ENCODE assay signal across 1 cellular context in genomic region chr6:131574133-131574532, GRCh38.
TF ChIP-seq lines count a peak whose summit lies in the region.

No MANE protein-coding gene starts in this region.

TF ChIP-seq in HepG2, 621 proteins besides CTCF, POLR2A, EP300 and RAD21 (continued from another document):
- TF ChIP-seq, protein P1, sequence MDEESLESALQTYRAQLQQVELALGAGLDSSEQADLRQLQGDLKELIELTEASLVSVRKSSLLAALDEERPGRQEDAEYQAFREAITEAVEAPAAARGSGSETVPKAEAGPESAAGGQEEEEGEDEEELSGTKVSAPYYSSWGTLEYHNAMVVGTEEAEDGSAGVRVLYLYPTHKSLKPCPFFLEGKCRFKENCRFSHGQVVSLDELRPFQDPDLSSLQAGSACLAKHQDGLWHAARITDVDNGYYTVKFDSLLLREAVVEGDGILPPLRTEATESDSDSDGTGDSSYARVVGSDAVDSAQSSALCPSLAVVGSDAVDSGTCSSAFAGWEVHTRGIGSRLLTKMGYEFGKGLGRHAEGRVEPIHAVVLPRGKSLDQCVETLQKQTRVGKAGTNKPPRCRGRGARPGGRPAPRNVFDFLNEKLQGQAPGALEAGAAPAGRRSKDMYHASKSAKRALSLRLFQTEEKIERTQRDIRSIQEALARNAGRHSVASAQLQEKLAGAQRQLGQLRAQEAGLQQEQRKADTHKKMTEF (CRISPR knock-in tag; IDR thresholded peaks at IDR 0.05): peak; percentile 64; the same call in 1 of the 2 replicates
- TF ChIP-seq, protein P2, sequence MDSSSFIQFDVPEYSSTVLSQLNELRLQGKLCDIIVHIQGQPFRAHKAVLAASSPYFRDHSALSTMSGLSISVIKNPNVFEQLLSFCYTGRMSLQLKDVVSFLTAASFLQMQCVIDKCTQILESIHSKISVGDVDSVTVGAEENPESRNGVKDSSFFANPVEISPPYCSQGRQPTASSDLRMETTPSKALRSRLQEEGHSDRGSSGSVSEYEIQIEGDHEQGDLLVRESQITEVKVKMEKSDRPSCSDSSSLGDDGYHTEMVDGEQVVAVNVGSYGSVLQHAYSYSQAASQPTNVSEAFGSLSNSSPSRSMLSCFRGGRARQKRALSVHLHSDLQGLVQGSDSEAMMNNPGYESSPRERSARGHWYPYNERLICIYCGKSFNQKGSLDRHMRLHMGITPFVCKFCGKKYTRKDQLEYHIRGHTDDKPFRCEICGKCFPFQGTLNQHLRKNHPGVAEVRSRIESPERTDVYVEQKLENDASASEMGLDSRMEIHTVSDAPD (CRISPR knock-in tag; IDR thresholded peaks at IDR 0.05): 0 out of 2 replicates have a peak, but pooled peaks have one; percentile 30
- TF ChIP-seq ISX (CRISPR knock-in tag; conservative IDR thresholded peaks at IDR 0.05) (no peak), SOX13 (IDR thresholded peaks at IDR 0.05) (no peak), SOX13 (CRISPR knock-in tag; conservative IDR thresholded peaks at IDR 0.05 in 1 of 2, IDR thresholded peaks at IDR 0.05 in 1 of 2) (peak in 1 of 2 experiments; percentile 68; a peak in 2 of 4 replicates), POLR2G (IDR thresholded peaks at IDR 0.05; ENCODE audit: low read depth, low read length) (peak; percentile 35; the same call in 1 of the 2 replicates), TFAP4 (IDR thresholded peaks at IDR 0.05; ENCODE audit: borderline replicate concordance, low read depth) (0 out of 2 replicates have a peak, but pooled peaks have one; percentile 32), ZNF101 (CRISPR knock-in tag; IDR thresholded peaks at IDR 0.05; ENCODE audit: borderline replicate concordance, low read depth) (no peak), MED1 (CRISPR knock-in tag; IDR thresholded peaks at IDR 0.05) (peak; percentile 91), ZNF792 (CRISPR knock-in tag; IDR thresholded peaks at IDR 0.05) (peak; percentile 62; the same call in 1 of the 2 replicates), ZNF33A (CRISPR knock-in tag; IDR thresholded peaks at IDR 0.05; ENCODE audit: borderline replicate concordance) (no peak), KMT2A (CRISPR knock-in tag; IDR thresholded peaks at IDR 0.05) (no peak), MXI1 (IDR thresholded peaks at IDR 0.05; ENCODE audit: borderline replicate concordance, low read depth, low read length) (no peak), MIXL1 (CRISPR knock-in tag; IDR thresholded peaks at IDR 0.05) (peak; percentile 84), STAT6 (CRISPR knock-in tag; IDR thresholded peaks at IDR 0.05; ENCODE audit: borderline replicate concordance) (0 out of 2 replicates have a peak, but pooled peaks have one; percentile 72), ZNF331 (CRISPR knock-in tag; IDR thresholded peaks at IDR 0.05) (peak; percentile 54; the same call in 1 of the 2 replicates), DPF2 (CRISPR knock-in tag; IDR thresholded peaks at IDR 0.05; ENCODE audit: borderline replicate concordance, low read depth) (peak; percentile 76; the same call in 1 of the 2 replicates), ZFY (CRISPR knock-in tag; IDR thresholded peaks at IDR 0.05) (peak; percentile 44), KAT7 (CRISPR knock-in tag; IDR thresholded peaks at IDR 0.05; ENCODE audit: borderline replicate concordance) (0 out of 2 replicates have a peak, but pooled peaks have one; percentile 28), RBM22 (optimal IDR thresholded peaks at IDR 0.05; ENCODE audit: low read length) (no peak), HNF4G (IDR thresholded peaks at IDR 0.05; ENCODE audit: borderline replicate concordance, low read depth, low read length) (peak; percentile 91), HNF4G (CRISPR knock-in tag; IDR thresholded peaks at IDR 0.05; ENCODE audit: borderline replicate concordance, low read depth) (peak; percentile 72; the same call in 1 of the 2 replicates), KDM6A (CRISPR knock-in tag; IDR thresholded peaks at IDR 0.05; ENCODE audit: low read depth) (peak; percentile 90), TEAD3 (CRISPR knock-in tag; optimal IDR thresholded peaks at IDR 0.05; ENCODE audit: borderline replicate concordance) (peak; percentile 73), ERF (CRISPR knock-in tag; IDR thresholded peaks at IDR 0.05) (0 out of 2 replicates have a peak, but pooled peaks have one; percentile 57), MEF2D (CRISPR knock-in tag; IDR thresholded peaks at IDR 0.05) (peak; percentile 75; the same call in 1 of the 2 replicates), HOXA3 (CRISPR knock-in tag; IDR thresholded peaks at IDR 0.05) (peak; percentile 51; the same call in 1 of the 2 replicates), ZFP36 (IDR thresholded peaks at IDR 0.05; ENCODE audit: borderline replicate concordance, low read depth, low read length, partially characterized antibody) (no peak), SOX6 (IDR thresholded peaks at IDR 0.05) (no peak), SOX6 (CRISPR knock-in tag; IDR thresholded peaks at IDR 0.05) (peak; percentile 76), ZEB1 (IDR thresholded peaks at IDR 0.05; ENCODE audit: insufficient replicate concordance, low read depth) (peak; percentile 50), ZNF317 (CRISPR knock-in tag; IDR thresholded peaks at IDR 0.05) (no peak), BRF2 (CRISPR knock-in tag; IDR thresholded peaks at IDR 0.05) (peak; percentile 45; the same call in 1 of the 2 replicates), BCL6 (CRISPR knock-in tag; IDR thresholded peaks at IDR 0.05) (peak; percentile 79), ZNF629 (CRISPR knock-in tag; conservative IDR thresholded peaks at IDR 0.05) (0 out of 2 replicates have a peak, but pooled peaks have one; percentile 36), KAT8 (CRISPR knock-in tag; IDR thresholded peaks at IDR 0.05) (0 out of 2 replicates have a peak, but pooled peaks have one; percentile 19), FOXA1 (IDR thresholded peaks at IDR 0.05) (no peak), FOXA1 (CRISPR knock-in tag; IDR thresholded peaks at IDR 0.05) (peak; percentile 81)
- TF ChIP-seq, protein P3, sequence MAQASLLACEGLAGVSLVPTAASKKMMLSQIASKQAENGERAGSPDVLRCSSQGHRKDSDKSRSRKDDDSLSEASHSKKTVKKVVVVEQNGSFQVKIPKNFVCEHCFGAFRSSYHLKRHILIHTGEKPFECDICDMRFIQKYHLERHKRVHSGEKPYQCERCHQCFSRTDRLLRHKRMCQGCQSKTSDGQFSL (CRISPR knock-in tag; IDR thresholded peaks at IDR 0.05): no peak
- TF ChIP-seq, protein P4, sequence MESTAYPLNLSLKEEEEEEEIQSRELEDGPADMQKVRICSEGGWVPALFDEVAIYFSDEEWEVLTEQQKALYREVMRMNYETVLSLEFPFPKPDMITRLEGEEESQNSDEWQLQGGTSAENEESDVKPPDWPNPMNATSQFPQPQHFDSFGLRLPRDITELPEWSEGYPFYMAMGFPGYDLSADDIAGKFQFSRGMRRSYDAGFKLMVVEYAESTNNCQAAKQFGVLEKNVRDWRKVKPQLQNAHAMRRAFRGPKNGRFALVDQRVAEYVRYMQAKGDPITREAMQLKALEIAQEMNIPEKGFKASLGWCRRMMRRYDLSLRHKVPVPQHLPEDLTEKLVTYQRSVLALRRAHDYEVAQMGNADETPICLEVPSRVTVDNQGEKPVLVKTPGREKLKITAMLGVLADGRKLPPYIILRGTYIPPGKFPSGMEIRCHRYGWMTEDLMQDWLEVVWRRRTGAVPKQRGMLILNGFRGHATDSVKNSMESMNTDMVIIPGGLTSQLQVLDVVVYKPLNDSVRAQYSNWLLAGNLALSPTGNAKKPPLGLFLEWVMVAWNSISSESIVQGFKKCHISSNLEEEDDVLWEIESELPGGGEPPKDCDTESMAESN (CRISPR knock-in tag; conservative IDR thresholded peaks at IDR 0.05): no peak
- TF ChIP-seq, protein P5, sequence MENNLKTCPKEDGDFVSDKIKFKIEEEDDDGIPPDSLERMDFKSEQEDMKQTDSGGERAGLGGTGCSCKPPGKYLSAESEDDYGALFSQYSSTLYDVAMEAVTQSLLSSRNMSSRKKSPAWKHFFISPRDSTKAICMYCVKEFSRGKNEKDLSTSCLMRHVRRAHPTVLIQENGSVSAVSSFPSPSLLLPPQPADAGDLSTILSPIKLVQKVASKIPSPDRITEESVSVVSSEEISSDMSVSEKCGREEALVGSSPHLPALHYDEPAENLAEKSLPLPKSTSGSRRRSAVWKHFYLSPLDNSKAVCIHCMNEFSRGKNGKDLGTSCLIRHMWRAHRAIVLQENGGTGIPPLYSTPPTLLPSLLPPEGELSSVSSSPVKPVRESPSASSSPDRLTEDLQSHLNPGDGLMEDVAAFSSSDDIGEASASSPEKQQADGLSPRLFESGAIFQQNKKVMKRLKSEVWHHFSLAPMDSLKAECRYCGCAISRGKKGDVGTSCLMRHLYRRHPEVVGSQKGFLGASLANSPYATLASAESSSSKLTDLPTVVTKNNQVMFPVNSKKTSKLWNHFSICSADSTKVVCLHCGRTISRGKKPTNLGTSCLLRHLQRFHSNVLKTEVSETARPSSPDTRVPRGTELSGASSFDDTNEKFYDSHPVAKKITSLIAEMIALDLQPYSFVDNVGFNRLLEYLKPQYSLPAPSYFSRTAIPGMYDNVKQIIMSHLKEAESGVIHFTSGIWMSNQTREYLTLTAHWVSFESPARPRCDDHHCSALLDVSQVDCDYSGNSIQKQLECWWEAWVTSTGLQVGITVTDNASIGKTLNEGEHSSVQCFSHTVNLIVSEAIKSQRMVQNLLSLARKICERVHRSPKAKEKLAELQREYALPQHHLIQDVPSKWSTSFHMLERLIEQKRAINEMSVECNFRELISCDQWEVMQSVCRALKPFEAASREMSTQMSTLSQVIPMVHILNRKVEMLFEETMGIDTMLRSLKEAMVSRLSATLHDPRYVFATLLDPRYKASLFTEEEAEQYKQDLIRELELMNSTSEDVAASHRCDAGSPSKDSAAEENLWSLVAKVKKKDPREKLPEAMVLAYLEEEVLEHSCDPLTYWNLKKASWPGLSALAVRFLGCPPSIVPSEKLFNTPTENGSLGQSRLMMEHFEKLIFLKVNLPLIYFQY (CRISPR knock-in tag; IDR thresholded peaks at IDR 0.05; ENCODE audit: borderline replicate concordance): peak; percentile 88; the same call in 1 of the 2 replicates
- TF ChIP-seq, protein P6, sequence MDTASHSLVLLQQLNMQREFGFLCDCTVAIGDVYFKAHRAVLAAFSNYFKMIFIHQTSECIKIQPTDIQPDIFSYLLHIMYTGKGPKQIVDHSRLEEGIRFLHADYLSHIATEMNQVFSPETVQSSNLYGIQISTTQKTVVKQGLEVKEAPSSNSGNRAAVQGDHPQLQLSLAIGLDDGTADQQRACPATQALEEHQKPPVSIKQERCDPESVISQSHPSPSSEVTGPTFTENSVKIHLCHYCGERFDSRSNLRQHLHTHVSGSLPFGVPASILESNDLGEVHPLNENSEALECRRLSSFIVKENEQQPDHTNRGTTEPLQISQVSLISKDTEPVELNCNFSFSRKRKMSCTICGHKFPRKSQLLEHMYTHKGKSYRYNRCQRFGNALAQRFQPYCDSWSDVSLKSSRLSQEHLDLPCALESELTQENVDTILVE (CRISPR knock-in tag; IDR thresholded peaks at IDR 0.05): 0 out of 2 replicates have a peak, but pooled peaks have one; percentile 56
- TF ChIP-seq, protein P7, sequence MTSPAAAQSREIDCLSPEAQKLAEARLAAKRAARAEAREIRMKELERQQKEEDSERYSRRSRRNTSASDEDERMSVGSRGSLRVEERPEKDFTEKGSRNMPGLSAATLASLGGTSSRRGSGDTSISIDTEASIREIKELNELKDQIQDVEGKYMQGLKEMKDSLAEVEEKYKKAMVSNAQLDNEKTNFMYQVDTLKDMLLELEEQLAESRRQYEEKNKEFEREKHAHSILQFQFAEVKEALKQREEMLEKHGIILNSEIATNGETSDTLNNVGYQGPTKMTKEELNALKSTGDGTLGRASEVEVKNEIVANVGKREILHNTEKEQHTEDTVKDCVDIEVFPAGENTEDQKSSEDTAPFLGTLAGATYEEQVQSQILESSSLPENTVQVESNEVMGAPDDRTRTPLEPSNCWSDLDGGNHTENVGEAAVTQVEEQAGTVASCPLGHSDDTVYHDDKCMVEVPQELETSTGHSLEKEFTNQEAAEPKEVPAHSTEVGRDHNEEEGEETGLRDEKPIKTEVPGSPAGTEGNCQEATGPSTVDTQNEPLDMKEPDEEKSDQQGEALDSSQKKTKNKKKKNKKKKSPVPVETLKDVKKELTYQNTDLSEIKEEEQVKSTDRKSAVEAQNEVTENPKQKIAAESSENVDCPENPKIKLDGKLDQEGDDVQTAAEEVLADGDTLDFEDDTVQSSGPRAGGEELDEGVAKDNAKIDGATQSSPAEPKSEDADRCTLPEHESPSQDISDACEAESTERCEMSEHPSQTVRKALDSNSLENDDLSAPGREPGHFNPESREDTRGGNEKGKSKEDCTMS (CRISPR knock-in tag; conservative IDR thresholded peaks at IDR 0.05): no peak
